In genomic region chr4:38723726-38724506, GRCh38 we compare ENCODE assay signal across 21 cellular contexts. TPM values are rescaled to one million over a fixed set of nuclear protein-coding genes. Genes with fewer than 3 reads are reported as not detected.
DNase-seq lines count a peak whose midpoint lies in the region; ATAC-seq, FAIRE-seq and TF ChIP-seq lines count a peak whose summit lies in the region.
"Had no signal": no experiment of that assay in that cellular context is flagged by ENCODE, and none has a peak within 500 bp of the region (broad histone marks: within the 10 kb centered on the region; RNA-seq: fewer than 3 reads in every experiment).

No MANE protein-coding gene starts in this region.

- no peak overlapping the region for H3K14ac ChIP-seq in trophoblast cell (ENCODE audit: low read length)

- DNase-seq in GM03348 (ENCODE audit: low spot score) (peak; percentile 18), RPMI7951 (ENCODE audit: low read depth) (peak; percentile 53), erythroblast (lab: John Stamatoyannopoulos, UW) (peak; percentile 49 to 68), trophoblast cell (peak; percentile 84), HTR-8/SVneo (ENCODE audit: insufficient read length, low spot score) (no peak)
- no peak for DNase-seq in central memory CD4-positive, alpha-beta T cell
- no peak for DNase-seq in activated CD8-positive, alpha-beta memory T cell treated with anti-CD3 and anti-CD28 coated beads, Interleukin-2, amount 10 ng/mL, durations not matched to agents 7 days and 5 days
- DNase-seq: activated T-cell treated with anti-CD3 and anti-CD28 coated beads for 4 hours; CD4-positive, alpha-beta T cell; effector memory CD4-positive, alpha-beta T cell; midbrain; NCI-H187 treated with DMSO at 0.1 percent for 48 hours; NCI-H524 treated with DMSO at 0.1 percent for 48 hours; pancreas; spleen had no signal

- TF ChIP-seq POLR2A in erythroblast (IDR thresholded peaks at IDR 0.05; ENCODE audit: low read length) = no peak

- no peaks in the 10 kb centered on the region for H3K79me2 ChIP-seq in trophoblast cell (ENCODE audit: control insufficient read depth, insufficient read depth, low read length, poor library complexity)

- H3K9me3 Mint-ChIP-seq in activated CD8-positive, alpha-beta memory T cell treated with anti-CD3 and anti-CD28 coated beads, Interleukin-2, amount 10 ng/mL, durations not matched to agents 7 days and 5 days (ENCODE audit: low read depth) = no peaks in the 10 kb centered on the region
- H3K9me3 Mint-ChIP-seq: activated naive CD4-positive, alpha-beta T cell treated with anti-CD3 and anti-CD28 coated beads, Interleukin-2, amount 50 U/mL, for 24 hours; CD4-positive, alpha-beta T cell had no signal

- no peak overlapping the region for H3K18ac ChIP-seq in trophoblast cell (ENCODE audit: low read length)

- H3K9ac ChIP-seq in trophoblast cell (ENCODE audit: low read length) = no peak overlapping the region

- H3K79me1 ChIP-seq in trophoblast cell (ENCODE audit: low read length) = peaks cover 2% of the 10 kb centered on the region

- H3K27ac Mint-ChIP-seq in activated CD8-positive, alpha-beta memory T cell treated with anti-CD3 and anti-CD28 coated beads, Interleukin-2, amount 10 ng/mL, durations not matched to agents 7 days and 5 days = no peak overlapping the region
- H3K27ac Mint-ChIP-seq: activated naive CD4-positive, alpha-beta T cell treated with anti-CD3 and anti-CD28 coated beads, Interleukin-2, amount 50 U/mL, for 24 hours; CD4-positive, alpha-beta T cell had no signal

- no peak overlapping the region for H3K4me3 Mint-ChIP-seq in activated CD8-positive, alpha-beta memory T cell treated with anti-CD3 and anti-CD28 coated beads, Interleukin-2, amount 10 ng/mL, durations not matched to agents 7 days and 5 days
- H3K4me3 Mint-ChIP-seq: activated naive CD4-positive, alpha-beta T cell treated with anti-CD3 and anti-CD28 coated beads, Interleukin-2, amount 50 U/mL, for 24 hours; CD4-positive, alpha-beta T cell had no signal

- no peaks in the 10 kb centered on the region for H3K36me3 ChIP-seq in trophoblast cell (ENCODE audit: control insufficient read depth in 1 of 2, insufficient read depth in 2 of 2, low read length in 2 of 2)
- H3K36me3 ChIP-seq: breast epithelium, pancreas, spleen had no signal

- H2AFZ ChIP-seq in trophoblast cell (ENCODE audit: insufficient read depth, low read length, poor library complexity) = no peak overlapping the region

- H3K4me2 ChIP-seq in trophoblast cell (ENCODE audit: low read length) = peak overlapping the region; percentile 21

- no peaks in the 10 kb centered on the region for H3K36me3 Mint-ChIP-seq in activated CD8-positive, alpha-beta memory T cell treated with anti-CD3 and anti-CD28 coated beads, Interleukin-2, amount 10 ng/mL, durations not matched to agents 7 days and 5 days
- H3K36me3 Mint-ChIP-seq: activated naive CD4-positive, alpha-beta T cell treated with anti-CD3 and anti-CD28 coated beads, Interleukin-2, amount 50 U/mL, for 24 hours had no signal

- H3K23ac ChIP-seq in trophoblast cell (ENCODE audit: low read length) = no peak overlapping the region

- peaks cover 5 to 10% of the 10 kb centered on the region in 2 experiments for H3K4me1 ChIP-seq in trophoblast cell (ENCODE audit: control insufficient read depth in 1 of 2, insufficient read depth in 2 of 2, low read length in 2 of 2)
- H3K4me1 ChIP-seq: breast epithelium had no signal

- H4K12ac ChIP-seq in trophoblast cell (ENCODE audit: low read depth, low read length) = no peak overlapping the region

- H4K8ac ChIP-seq in trophoblast cell (ENCODE audit: low read depth, low read length) = no peak overlapping the region

- no peak for FAIRE-seq in HTR-8/SVneo (lab: Jason Lieb, UNC)
- FAIRE-seq: G401.6, pancreas had no signal

- CTCF ChIA-PET in activated CD8-positive, alpha-beta memory T cell treated with anti-CD3 and anti-CD28 coated beads, Interleukin-2, amount 10 ng/mL, durations not matched to agents 7 days and 5 days (lab: Charles Lee) = interaction anchor here (0.5 kb wide), 1 partner anchor 50 kb away, joined by 3 read pairs; no protein-coding TSS in a partner anchor

- H3K4me1 Mint-ChIP-seq in activated CD8-positive, alpha-beta memory T cell treated with anti-CD3 and anti-CD28 coated beads, Interleukin-2, amount 10 ng/mL, durations not matched to agents 7 days and 5 days = peaks cover 3% of the 10 kb centered on the region

- peaks cover 2% of the 10 kb centered on the region for H3K9me3 ChIP-seq in trophoblast cell (ENCODE audit: insufficient read depth, low read depth, low read length)
- H3K9me3 ChIP-seq: breast epithelium, pancreas, spleen had no signal

- WGBS in trophoblast cell (ENCODE audit: extremely low coverage, insufficient coverage, insufficient read length) = no CpG with 5 or more reads among the region's 7 CpGs

- H4K91ac ChIP-seq in trophoblast cell (ENCODE audit: low read depth, low read length) = no peak overlapping the region

- no peak overlapping the region for H3K4ac ChIP-seq in trophoblast cell (ENCODE audit: low read depth, low read length)

- no peak overlapping the region for H2BK12ac ChIP-seq in trophoblast cell (ENCODE audit: low read length)

- H3K27me3 Mint-ChIP-seq in activated CD8-positive, alpha-beta memory T cell treated with anti-CD3 and anti-CD28 coated beads, Interleukin-2, amount 10 ng/mL, durations not matched to agents 7 days and 5 days = peaks cover 33% of the 10 kb centered on the region
- H3K27me3 Mint-ChIP-seq: activated naive CD4-positive, alpha-beta T cell treated with anti-CD3 and anti-CD28 coated beads, Interleukin-2, amount 50 U/mL, for 24 hours; CD4-positive, alpha-beta T cell had no signal

- no peak overlapping the region for H2BK120ac ChIP-seq in trophoblast cell (ENCODE audit: insufficient read depth, low read length, poor library complexity)

- H2BK5ac ChIP-seq in trophoblast cell (ENCODE audit: low read depth, low read length, poor library complexity) = no peak overlapping the region

- no peak for ATAC-seq in activated CD8-positive, alpha-beta memory T cell treated with anti-CD3 and anti-CD28 coated beads, Interleukin-2, amount 10 ng/mL, durations not matched to agents 7 days and 5 days
- ATAC-seq in GM21619 (IDR thresholded peaks at IDR 0.05; ENCODE audit: unreplicated experiment) = no peak
- ATAC-seq: activated CD4-positive, CD25-positive, alpha-beta regulatory T cell treated with anti-CD3 and anti-CD28 coated beads, Interleukin-2, amount 50 U/mL, for 24 hours had no signal

- H2AK5ac ChIP-seq in trophoblast cell (ENCODE audit: low read length) = no peak overlapping the region

- H3K27ac ChIP-seq in trophoblast cell (ENCODE audit: low read depth, low read length) = no peak overlapping the region
- H3K27ac ChIP-seq: HL-60, pancreas, spleen had no signal

- H3K4me3 ChIP-seq in trophoblast cell (ENCODE audit: low read depth, low read length) = no peak overlapping the region
- H3K4me3 ChIP-seq: breast epithelium, pancreas, spleen had no signal

- H3K27me3 ChIP-seq in trophoblast cell (ENCODE audit: insufficient read depth, low read length) = no peaks in the 10 kb centered on the region
- H3K27me3 ChIP-seq: breast epithelium, pancreas, spleen had no signal

RNA-seq across cellular contexts. Expression of gene TLR10, which starts 58.9 kb away (rescaled TPM):
- 0.10 TPM in 1 of 2 replicates, not detected in the other for total RNA-seq in RPMI7951 (2014; rRNA removed; shearing (Covaris generic))
- polyA plus RNA-seq in trophoblast cell (2013) = 0.01 TPM in 1 of 2 replicates, not detected in the other
- under 1 TPM in 1 of 2 experiments, not detected in 1; 0.09 TPM for total RNA-seq in activated CD8-positive, alpha-beta memory T cell treated with anti-CD3 and anti-CD28 coated beads, Interleukin-2, amount 10 ng/mL, durations not matched to agents 7 days and 5 days
- total RNA-seq: CD4-positive, alpha-beta T cell had no signal

RNA-seq across cellular contexts. Expression of gene KLF3, which starts 59.9 kb away (rescaled TPM):
- 7.9 and 8.1 TPM in 2 replicates for total RNA-seq in RPMI7951 (2014; rRNA removed; shearing (Covaris generic))
- polyA plus RNA-seq in trophoblast cell (2013) = 26.3 and 28.6 TPM in 2 replicates
- 1 to 10 TPM; 2.6 to 3.5 TPM for total RNA-seq in activated CD8-positive, alpha-beta memory T cell treated with anti-CD3 and anti-CD28 coated beads, Interleukin-2, amount 10 ng/mL, durations not matched to agents 7 days and 5 days

Comparison
In these comparisons a context has a peak if more than half of its experiments do, and no peak if none do; other contexts are left out.
1. DNase-seq: peak in GM03348 (single experiment), RPMI7951 (single experiment), erythroblast (2 of 2) and trophoblast cell (2 of 2); none in HTR-8/SVneo (single experiment), central memory CD4-positive, alpha-beta T cell (single experiment) and activated CD8-positive, alpha-beta memory T cell treated with anti-CD3 and anti-CD28 coated beads, Interleukin-2, amount 10 ng/mL, durations not matched to agents 7 days and 5 days (single experiment).